8 cellular contexts compared by ENCODE assay signal in genomic region chr17:37643829-37644228, GRCh38. TPM values are rescaled to one million over a fixed set of nuclear protein-coding genes. Genes with fewer than 3 reads are reported as not detected.
DNase-seq lines count a peak whose midpoint lies in the region; ATAC-seq and TF ChIP-seq lines count a peak whose summit lies in the region.

No MANE protein-coding gene starts in this region.

- intact Hi-C loops in gastrocnemius medialis (cut with DNase I; ENCODE audit: low total_unique reads): loop anchor here (2.0 kb wide), 1 partner anchor 35 kb away; the partner anchor contains the start of gene SYNRG

- H3K36me3 ChIP-seq in SK-N-SH (replicated peaks in 1 of 2; ENCODE audit: control insufficient read depth in 1 of 2, insufficient read depth in 2 of 2, low read length in 1 of 2): peaks cover 7 to 17% of the 10 kb centered on the region in 2 experiments
- H3K36me3 ChIP-seq in gastrocnemius medialis: peaks cover 0 to 7% of the 10 kb centered on the region in 2 donors

- CTCF ChIA-PET in SK-N-SH (lab: Yijun Ruan, JAX): interaction anchor here (1.2 to 1.3 kb wide), 2 partner anchors 116 to 127 kb away, joined by 4 to 5 read pairs; no protein-coding TSS in a partner anchor

- H4K5ac ChIP-seq in H9 (ENCODE audit: insufficient read length, low read depth, low read length): no peak overlapping the region

- peak overlapping the region; percentile 96 for H2AFZ ChIP-seq in H9 (ENCODE audit: low read length)
- peak overlapping the region; percentile 98 for H2AFZ ChIP-seq in SK-N-SH (ENCODE audit: low read depth)

- H3K4me3 ChIP-seq in SK-N-SH (ENCODE audit: low read depth in 2 of 2, low read length in 1 of 2): peak overlapping the region; percentile 77 to 80
- H3K4me3 ChIP-seq in foreskin fibroblast (ENCODE audit: low read depth in 1 of 2, low read length in 2 of 2): peak overlapping the region; percentile 87 to 96
- peak overlapping the region; percentile 78 to 84 (median 78) for H3K4me3 ChIP-seq in gastrocnemius medialis

- no peaks in the 10 kb centered on the region for H3K9me3 Mint-ChIP-seq in H9

- TF ChIP-seq CTCF in H9 (conservative IDR thresholded peaks at IDR 0.05): no peak
- TF ChIP-seq CTCF in SK-N-SH (IDR thresholded peaks at IDR 0.05): no peak
- no peak for TF ChIP-seq CTCF in foreskin fibroblast (IDR thresholded peaks at IDR 0.05; ENCODE audit: low read depth, low read length)
- TF ChIP-seq CTCF in gastrocnemius medialis (IDR thresholded peaks at IDR 0.05 in 4 of 5, conservative IDR thresholded peaks at IDR 0.05 in 1 of 5): no peak

- no peak for TF ChIP-seq RAD21 in SK-N-SH (IDR thresholded peaks at IDR 0.05; ENCODE audit: low read length)

- H3K79me1 ChIP-seq in H9 (ENCODE audit: insufficient read depth, low read depth, low read length, poor library complexity, severe bottlenecking): peaks cover 2% of the 10 kb centered on the region

- no peak overlapping the region for H4K8ac ChIP-seq in H9 (replicated peaks; ENCODE audit: insufficient read length, low read depth, low read length)

- ATAC-seq in gastrocnemius medialis (peak in 1 of 2 donors; percentile 43), GM18873 (IDR thresholded peaks at IDR 0.05; ENCODE audit: low FRiP score, unreplicated experiment) (no peak), GM18502 (IDR thresholded peaks at IDR 0.05; ENCODE audit: poor library complexity, unreplicated experiment) (no peak), GM21515 (IDR thresholded peaks at IDR 0.05; ENCODE audit: unreplicated experiment) (no peak)

- H3T11ph ChIP-seq in H9 (ENCODE audit: low read length): no peak overlapping the region

- no CpG with 5 or more reads among the region's 3 CpGs for WGBS in H9 (ENCODE audit: extremely low coverage, insufficient read length, low lambda C conversion rate)
- WGBS in SK-N-SH (ENCODE audit: low lambda C conversion rate): 12% methylated on average over 3 of the region's 3 CpGs

- H3K9me3 ChIP-seq in H9 (ENCODE audit: control insufficient read depth, low read depth, low read length) (no peaks in the 10 kb centered on the region), SK-N-SH (no peaks in the 10 kb centered on the region), gastrocnemius medialis (no peaks in the 10 kb centered on the region)

- H3K4me3 Mint-ChIP-seq in H9: peak overlapping the region; percentile 89 to 92

- no peaks in the 10 kb centered on the region for H3K27me3 ChIP-seq in H9 (ENCODE audit: insufficient read depth, low read length)
- H3K27me3 ChIP-seq in SK-N-SH (ENCODE audit: insufficient read depth): no peaks in the 10 kb centered on the region
- H3K27me3 ChIP-seq in gastrocnemius medialis: peaks cover 3 to 14% (median 4%) of the 10 kb centered on the region in 3 donors

- H3K9ac ChIP-seq in H9 (ENCODE audit: extremely low read depth, insufficient read length, low read length) (peak overlapping the region; percentile 38), SK-N-SH (peak overlapping the region; percentile 92; the same call in 1 of the 2 replicates)

- DNase-seq in H9: no peak
- DNase-seq in SK-N-SH: peak; percentile 4
- DNase-seq in foreskin fibroblast: no peak
- DNase-seq in gastrocnemius medialis: no peak
- DNase-seq in nucleus accumbens (lab: John Stamatoyannopoulos, UW): no peak

- H3K18ac ChIP-seq in H9 (ENCODE audit: insufficient read length, low read depth, low read length): no peak overlapping the region

- peaks cover 4% of the 10 kb centered on the region for H3F3A ChIP-seq in SK-N-SH (replicated peaks; ENCODE audit: insufficient read depth)

- POLR2A ChIA-PET in SK-N-SH (lab: Yijun Ruan, JAX): interaction anchor here (1.9 kb wide), 1 partner anchor 35 kb away, joined by 6 read pairs; the partner anchor contains the start of gene SYNRG

- H3K4me2 ChIP-seq in H9 (ENCODE audit: insufficient read depth, insufficient read length, low read length) (peak overlapping the region; percentile 79), SK-N-SH (peak overlapping the region; percentile 75)

- H3K79me2 ChIP-seq in H9 (ENCODE audit: insufficient read depth, low read length): peaks cover 9% of the 10 kb centered on the region; the same call in 1 of the 2 replicates
- peaks cover 44% of the 10 kb centered on the region for H3K79me2 ChIP-seq in SK-N-SH (ENCODE audit: insufficient read depth)

- H3K23me2 ChIP-seq in H9 (ENCODE audit: insufficient read length, low read depth, low read length, poor library complexity, severe bottlenecking): no peaks in the 10 kb centered on the region

- no peak overlapping the region for H3K14ac ChIP-seq in H9 (ENCODE audit: insufficient read depth, low read length)

- H3K27ac Mint-ChIP-seq in H9: no peak overlapping the region

- no peak overlapping the region for H3K4ac ChIP-seq in H9 (ENCODE audit: low read depth, low read length)

- H2BK5ac ChIP-seq in H9 (ENCODE audit: insufficient read length, low read length): no peak overlapping the region

- no peak overlapping the region for H2BK20ac ChIP-seq in H9 (ENCODE audit: low read depth, low read length, poor library complexity, severe bottlenecking)

- in situ Hi-C loops in gastrocnemius medialis (cut with MboI; ENCODE audit: low sequenced_read_pairs in 4 of 4): no loop called here

- no peak overlapping the region for H4K91ac ChIP-seq in H9 (ENCODE audit: insufficient read length, low read depth, low read length)

- H2BK15ac ChIP-seq in H9 (ENCODE audit: low read depth, low read length): no peak overlapping the region

- no peak overlapping the region for H3K23ac ChIP-seq in H9 (ENCODE audit: insufficient read length, low read depth, low read length)

- H2AK5ac ChIP-seq in H9 (ENCODE audit: insufficient read length, low read length): no peak overlapping the region

- TF ChIP-seq POLR2A in gastrocnemius medialis (IDR thresholded peaks at IDR 0.05): no peak

- no peak overlapping the region for H3K56ac ChIP-seq in H9 (ENCODE audit: insufficient read length, low read depth, low read length)

- no peaks in the 10 kb centered on the region for H4K20me1 ChIP-seq in H9 (ENCODE audit: control insufficient read depth, insufficient read depth, insufficient read length)
- H4K20me1 ChIP-seq in SK-N-SH (ENCODE audit: insufficient read depth): no peaks in the 10 kb centered on the region

- no peak for TF ChIP-seq EP300 in SK-N-SH (IDR thresholded peaks at IDR 0.05; ENCODE audit: borderline replicate concordance in 1 of 2, low read depth in 1 of 2, low read length in 1 of 2)

- peaks cover 14 to 31% (median 28%) of the 10 kb centered on the region in 3 experiments; a peak in 6 of 7 replicates for H3K36me3 Mint-ChIP-seq in H9 (ENCODE audit: insufficient read depth in 1 of 3, low read depth in 3 of 3)

- no peak overlapping the region for H2BK120ac ChIP-seq in H9 (ENCODE audit: low read depth, low read length, poor library complexity, severe bottlenecking)

- peaks cover 42% of the 10 kb centered on the region for H3K27me3 Mint-ChIP-seq in H9 (ENCODE audit: low read depth)

- H3K4me1 Mint-ChIP-seq in H9: peaks cover 9 to 12% of the 10 kb centered on the region in 2 experiments

- no peaks in the 10 kb centered on the region for H3K9me2 ChIP-seq in SK-N-SH

- H2BK12ac ChIP-seq in H9 (ENCODE audit: insufficient read length, low read depth, low read length): no peak overlapping the region

- H3K4me1 ChIP-seq in H9 (ENCODE audit: insufficient read depth, low read length) (no peaks in the 10 kb centered on the region), SK-N-SH (ENCODE audit: control insufficient read depth in 1 of 2, insufficient read depth in 2 of 2, low read depth in 1 of 2, low read length in 1 of 2) (peaks cover 0 to 5% of the 10 kb centered on the region in 2 experiments; a peak in 3 of 4 replicates), gastrocnemius medialis (peaks cover 12 to 21% of the 10 kb centered on the region in 2 donors)

- no peak overlapping the region for H3K27ac ChIP-seq in H9 (ENCODE audit: insufficient read length, low read depth, low read length)
- peak overlapping the region in 1 of 2 experiments; percentile 75; a peak in 1 of 4 replicates for H3K27ac ChIP-seq in SK-N-SH (ENCODE audit: low read depth in 2 of 2, low read length in 1 of 2)
- H3K27ac ChIP-seq in gastrocnemius medialis: peak overlapping the region; percentile 86 to 90 (median 88)

TF ChIP-seq in SK-N-SH, 30 proteins besides CTCF, POLR2A, EP300 and RAD21:
- TF ChIP-seq, protein P1, sequence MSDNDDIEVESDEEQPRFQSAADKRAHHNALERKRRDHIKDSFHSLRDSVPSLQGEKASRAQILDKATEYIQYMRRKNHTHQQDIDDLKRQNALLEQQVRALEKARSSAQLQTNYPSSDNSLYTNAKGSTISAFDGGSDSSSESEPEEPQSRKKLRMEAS (IDR thresholded peaks at IDR 0.05; ENCODE audit: low read depth): peak; percentile 47; the same call in 1 of the 2 replicates
- TF ChIP-seq FOXM1 (IDR thresholded peaks at IDR 0.05; ENCODE audit: low read depth) (no peak), MXI1 (IDR thresholded peaks at IDR 0.05; ENCODE audit: low read depth, low read length) (peak; percentile 28; the same call in 1 of the 2 replicates), TAF1 (IDR thresholded peaks at IDR 0.05; ENCODE audit: borderline replicate concordance, low read depth, low read length) (no peak), FOSL2 (IDR thresholded peaks at IDR 0.05; ENCODE audit: borderline replicate concordance, low read depth) (no peak), GABPA (IDR thresholded peaks at IDR 0.05; ENCODE audit: low read depth) (no peak)

RNA-seq across cellular contexts. Expression of gene DDX52, which starts 0.6 kb away (rescaled TPM):
- 58.9 and 65.4 TPM in 2 replicates for total RNA-seq in H9 (2021)
- 7.3 and 9.5 TPM in 2 replicates for polyA plus RNA-seq in SK-N-SH (2012; rRNA removed)
- 7.8 and 9.5 TPM in 2 replicates for polyA plus RNA-seq in SK-N-SH (2012; cell fraction: cytosol; rRNA removed)
- polyA plus RNA-seq in SK-N-SH (2012; cell fraction: nucleus; rRNA removed): 8.8 and 20.1 TPM in 2 replicates
- 10 to 100 TPM; 13.1 to 16.9 (median 14.7) TPM for total RNA-seq in gastrocnemius medialis

RNA-seq across cellular contexts. Expression of gene SYNRG, which starts 34.6 kb away (rescaled TPM):
- 27.5 and 30.5 TPM in 2 replicates for total RNA-seq in H9 (2021)
- 8.9 and 12.0 TPM in 2 replicates for polyA plus RNA-seq in SK-N-SH (2012; rRNA removed)
- polyA plus RNA-seq in SK-N-SH (2012; cell fraction: cytosol; rRNA removed): 10.0 and 10.2 TPM in 2 replicates
- polyA plus RNA-seq in SK-N-SH (2012; cell fraction: nucleus; rRNA removed): 15.1 and 22.2 TPM in 2 replicates
- total RNA-seq in gastrocnemius medialis: 10 to 100 TPM; 16.0 to 25.0 (median 21.9) TPM
